In genomic region chr5:148904440-148904839, GRCh38 we compare ENCODE assay signal across 17 cellular contexts.
A peak's percentile ranks its signal among the peaks of the same experiment; 100 is the strongest.
DNase-seq lines count a peak whose midpoint lies in the region; ATAC-seq and TF ChIP-seq lines count a peak whose summit lies in the region.
"Had no signal": no experiment of that assay in that cellular context is flagged by ENCODE, and none has a peak within 500 bp of the region (broad histone marks: within the 10 kb centered on the region; RNA-seq: fewer than 3 reads in every experiment).

No MANE protein-coding gene starts in this region.

- H3K27ac ChIP-seq in esophagus squamous epithelium, result peak overlapping the region in 3 of 4 donors; percentile 16 to 69 (median 27)
- H3K27ac ChIP-seq in lung (ENCODE audit: low read depth in 1 of 2, low read length in 1 of 2), result peak overlapping the region; percentile 55 to 76
- peak overlapping the region; percentile 81 for H3K27ac ChIP-seq in stomach smooth muscle (ENCODE audit: low read length)
- H3K27ac ChIP-seq: neutrophil, uterus had no signal

- H3K4me1 ChIP-seq in esophagus squamous epithelium, result peaks cover 0 to 26% (median 9%) of the 10 kb centered on the region in 3 donors
- peaks cover 0 to 10% of the 10 kb centered on the region in 2 donors for H3K4me1 ChIP-seq in lung (ENCODE audit: control insufficient read depth in 2 of 2, insufficient read depth in 2 of 2, low read length in 2 of 2)
- peaks cover 21% of the 10 kb centered on the region for H3K4me1 ChIP-seq in stomach smooth muscle (ENCODE audit: control insufficient read depth, insufficient read depth, low read length)
- H3K4me1 ChIP-seq: BE2C, uterus had no signal

- H3K9ac ChIP-seq in stomach smooth muscle (ENCODE audit: low read length in 2 of 2), result peak overlapping the region; percentile 2 to 39

- no peaks in the 10 kb centered on the region for H3K27me3 ChIP-seq in esophagus squamous epithelium
- H3K27me3 ChIP-seq in lung (ENCODE audit: control insufficient read depth, insufficient read depth), result no peaks in the 10 kb centered on the region
- no peaks in the 10 kb centered on the region for H3K27me3 ChIP-seq in stomach smooth muscle (ENCODE audit: control insufficient read depth in 1 of 2, insufficient read depth in 2 of 2, low read length in 2 of 2)
- H3K27me3 ChIP-seq: BE2C, neutrophil, uterus had no signal

- no peaks in the 10 kb centered on the region for H3K4me1 Mint-ChIP-seq in T-helper 2 cell treated with Interferon-gamma antibody and Interleukin-4, amounts not matched to agents 5 μg/mL and 100 μg/mL, for 36 hours (ENCODE audit: low read depth)
- peaks cover 4% of the 10 kb centered on the region for H3K4me1 Mint-ChIP-seq in activated CD4-positive, alpha-beta memory T cell treated with anti-CD3 and anti-CD28 coated beads for 36 hours (ENCODE audit: low read depth)

- CTCF ChIA-PET in activated CD4-positive, alpha-beta memory T cell treated with anti-CD3 and anti-CD28 coated beads for 36 hours (lab: Charles Lee), result interaction anchor here (0.9 to 1.6 kb wide), 2 partner anchors 53 to 168 kb away, joined by 3 to 5 read pairs; no protein-coding TSS in a partner anchor

- no peak for TF ChIP-seq CTCF in LNCaP clone FGC (IDR thresholded peaks at IDR 0.05; ENCODE audit: control insufficient read depth, extremely low read depth, insufficient read depth)
- no peak for TF ChIP-seq CTCF in esophagus squamous epithelium (IDR thresholded peaks at IDR 0.05)
- TF ChIP-seq CTCF in lung (IDR thresholded peaks at IDR 0.05; ENCODE audit: control extremely low read depth, extremely low read depth), result no peak

- intact Hi-C loops in esophagus squamous epithelium (cut with DNase I), result loop anchor here (10.0 kb wide), 1 partner anchor 90 kb away; no protein-coding TSS in a partner anchor
- intact Hi-C loops in activated CD4-positive, alpha-beta memory T cell treated with anti-CD3 and anti-CD28 coated beads for 36 hours (cut with micrococcal nuclease), result no loop called here

- H3K36me3 Mint-ChIP-seq in T-helper 2 cell treated with Interferon-gamma antibody and Interleukin-4, amounts not matched to agents 5 μg/mL and 100 μg/mL, for 36 hours (ENCODE audit: low read depth), result no peaks in the 10 kb centered on the region
- no peaks in the 10 kb centered on the region for H3K36me3 Mint-ChIP-seq in activated CD4-positive, alpha-beta memory T cell treated with anti-CD3 and anti-CD28 coated beads for 36 hours

- H3K4me3 ChIP-seq in LNCaP clone FGC (ENCODE audit: low read depth, low read length) (no peak overlapping the region), esophagus squamous epithelium (no peak overlapping the region), lung (no peak overlapping the region), stomach smooth muscle (ENCODE audit: low read length in 2 of 2) (no peak overlapping the region)
- H3K4me3 ChIP-seq: uterus had no signal

- ATAC-seq in lung (ENCODE audit: insufficient read depth, low FRiP score) (peak; percentile 41), HG02884 (IDR thresholded peaks at IDR 0.05; ENCODE audit: unreplicated experiment) (no peak)

- peaks cover 8% of the 10 kb centered on the region for H3K27me3 Mint-ChIP-seq in T-helper 2 cell treated with Interferon-gamma antibody and Interleukin-4, amounts not matched to agents 5 μg/mL and 100 μg/mL, for 36 hours (ENCODE audit: low read depth)
- H3K27me3 Mint-ChIP-seq in activated CD4-positive, alpha-beta memory T cell treated with anti-CD3 and anti-CD28 coated beads for 36 hours, result no peaks in the 10 kb centered on the region

- H3K9me3 Mint-ChIP-seq in T-helper 2 cell treated with Interferon-gamma antibody and Interleukin-4, amounts not matched to agents 5 μg/mL and 100 μg/mL, for 36 hours, result no peaks in the 10 kb centered on the region
- no peaks in the 10 kb centered on the region for H3K9me3 Mint-ChIP-seq in activated CD4-positive, alpha-beta memory T cell treated with anti-CD3 and anti-CD28 coated beads for 36 hours

- TF ChIP-seq POLR2A in esophagus squamous epithelium (IDR thresholded peaks at IDR 0.05), result no peak

- DNase-seq in LNCaP clone FGC (ENCODE audit: low read depth) (peak; percentile 91), esophagus squamous epithelium (lab: John Stamatoyannopoulos, UW) (no peak), lung (ENCODE audit: low spot score) (no peak), T-helper 1 cell (no peak)
- no peak for DNase-seq in T-helper 2 cell treated with Interferon-gamma antibody and Interleukin-4, amounts not matched to agents 5 μg/mL and 100 μg/mL, for 36 hours (ENCODE audit: low spot score)
- DNase-seq in activated CD4-positive, alpha-beta memory T cell treated with anti-CD3 and anti-CD28 coated beads for 36 hours, result no peak
- DNase-seq: activated CD4-positive, alpha-beta T cell treated with anti-CD3 and anti-CD28 coated beads, Interleukin-2, amount 50 U/mL, for 48 hours; activated gamma-delta T cell; BE2C; mammary epithelial cell; NCI-H1105 treated with DMSO at 0.1 percent for 48 hours; NCI-H226; RPMI8226 had no signal

- no peak overlapping the region for H3K27ac Mint-ChIP-seq in T-helper 2 cell treated with Interferon-gamma antibody and Interleukin-4, amounts not matched to agents 5 μg/mL and 100 μg/mL, for 36 hours
- no peak overlapping the region for H3K27ac Mint-ChIP-seq in activated CD4-positive, alpha-beta memory T cell treated with anti-CD3 and anti-CD28 coated beads for 36 hours

- no peak overlapping the region for H3K4me3 Mint-ChIP-seq in T-helper 2 cell treated with Interferon-gamma antibody and Interleukin-4, amounts not matched to agents 5 μg/mL and 100 μg/mL, for 36 hours
- no peak overlapping the region for H3K4me3 Mint-ChIP-seq in activated CD4-positive, alpha-beta memory T cell treated with anti-CD3 and anti-CD28 coated beads for 36 hours

- POLR2A ChIA-PET in activated CD4-positive, alpha-beta memory T cell treated with anti-CD3 and anti-CD28 coated beads for 36 hours (lab: Charles Lee), result no interaction called here

- 20% methylated on average over 1 of the region's 1 CpG; no CpG with 5 or more reads in 1 of the 2 donors for WGBS in esophagus squamous epithelium, 2 donors
- 75 to 92% methylated on average over 1 of the region's 1 CpG for WGBS in lung, 2 donors

- no peaks in the 10 kb centered on the region for H3K9me3 ChIP-seq in esophagus squamous epithelium
- no peaks in the 10 kb centered on the region for H3K9me3 ChIP-seq in lung (ENCODE audit: control insufficient read depth in 2 of 2, insufficient read depth in 1 of 2, low read length in 1 of 2)
- no peaks in the 10 kb centered on the region for H3K9me3 ChIP-seq in stomach smooth muscle (ENCODE audit: control insufficient read depth in 2 of 2, low read length in 2 of 2)
- H3K9me3 ChIP-seq: BE2C, neutrophil, uterus had no signal

- no peaks in the 10 kb centered on the region for H3K36me3 ChIP-seq in esophagus squamous epithelium
- H3K36me3 ChIP-seq in lung (ENCODE audit: control insufficient read depth in 2 of 2, insufficient read depth in 2 of 2, low read length in 2 of 2), result no peaks in the 10 kb centered on the region
- no peaks in the 10 kb centered on the region for H3K36me3 ChIP-seq in stomach smooth muscle (ENCODE audit: control insufficient read depth in 2 of 2, insufficient read depth in 2 of 2, low read length in 2 of 2)
- H3K36me3 ChIP-seq: BE2C, neutrophil, uterus had no signal

Comparison
In these comparisons a context has a peak if more than half of its experiments do, and no peak if none do; other contexts are left out.
1. H3K27ac ChIP-seq: peak in every context shown above with its lines; median percentile 81 in stomach smooth muscle; 66 in lung; 27 in esophagus squamous epithelium.